9 cellular contexts compared by ENCODE assay signal in the genomic region with DNA sequence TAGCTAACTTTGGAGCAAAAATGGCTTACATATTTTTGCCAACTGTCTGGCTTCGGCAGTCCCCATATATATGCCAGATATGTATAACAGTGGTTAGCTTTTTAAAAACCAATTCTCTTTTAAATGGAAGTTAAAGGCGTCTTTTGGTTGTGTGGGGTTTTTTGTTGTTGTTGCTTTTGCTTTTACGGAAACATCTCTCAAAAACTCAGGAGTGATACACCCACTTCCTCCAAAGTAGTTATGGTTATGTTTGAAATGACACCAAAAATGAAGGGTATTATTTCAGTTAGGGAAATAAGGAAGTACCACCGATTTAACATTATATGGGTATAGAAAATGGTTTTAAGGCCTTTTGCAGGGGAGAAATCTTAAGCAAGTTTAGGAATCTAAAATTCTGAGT. TPM values are rescaled to one million over a fixed set of nuclear protein-coding genes. Genes with fewer than 3 reads are reported as not detected.
A peak's percentile ranks its signal among the peaks of the same experiment; 100 is the strongest.
DNase-seq lines count a peak whose midpoint lies in the region; ATAC-seq, FAIRE-seq and TF ChIP-seq lines count a peak whose summit lies in the region.
"Had no signal": no experiment of that assay in that cellular context is flagged by ENCODE, and none has a peak within 500 bp of the region (broad histone marks: within the 10 kb centered on the region; RNA-seq: fewer than 3 reads in every experiment).

No MANE protein-coding gene starts in this region.

- CTCF ChIA-PET in HepG2 (lab: Yijun Ruan, JAX; ENCODE audit: low intra/inter-chr PET ratio, low total read pairs): no interaction called here

- H2AFZ ChIP-seq in HepG2 (ENCODE audit: low read length): no peak overlapping the region

- H3K4me3 Mint-ChIP-seq in activated T-helper 1 cell treated with anti-CD3 and anti-CD28 coated beads, Interleukin-12 subunit alpha, Interleukin-12 subunit beta, Interleukin-2, Interleukin-4 antibody, amounts not matched to agents 30 ng/mL and 10 ng/mL and 1 ng/mL, durations not matched to agents 14 hours and 24 hours and 36 hours: peak overlapping the region; percentile 99

- H3K9me3 ChIP-seq in left ventricle myocardium inferior (replicated peaks) (no peaks in the 10 kb centered on the region), HepG2 (ENCODE audit: low read length) (no peaks in the 10 kb centered on the region), upper lobe of left lung (no peaks in the 10 kb centered on the region)

- H3K79me2 ChIP-seq in HepG2 (ENCODE audit: insufficient read depth, low read length): peaks cover 66% of the 10 kb centered on the region

- peaks cover 35% of the 10 kb centered on the region for H3K36me3 Mint-ChIP-seq in activated T-helper 1 cell treated with anti-CD3 and anti-CD28 coated beads, Interleukin-12 subunit alpha, Interleukin-12 subunit beta, Interleukin-2, Interleukin-4 antibody, amounts not matched to agents 30 ng/mL and 10 ng/mL and 1 ng/mL, durations not matched to agents 14 hours and 24 hours and 36 hours (ENCODE audit: low read depth)

- H3K9ac ChIP-seq in HepG2 (ENCODE audit: insufficient read depth, low read depth, low read length): peak overlapping the region; percentile 87

- DNase-seq in left ventricle myocardium inferior: no peak
- no peak for DNase-seq in Right ventricle myocardium superior
- DNase-seq in activated T-helper 1 cell treated with anti-CD3 and anti-CD28 coated beads, Interleukin-12 subunit alpha, Interleukin-12 subunit beta, Interleukin-2, Interleukin-4 antibody, amounts not matched to agents 30 ng/mL and 10 ng/mL and 1 ng/mL, durations not matched to agents 14 hours and 24 hours and 36 hours (ENCODE audit: low spot score): no peak
- no peak for DNase-seq in HepG2 (ENCODE audit: low spot score)
- no peak for DNase-seq in upper lobe of left lung
- DNase-seq in glomerular visceral epithelial cell (ENCODE audit: extremely low spot score): no peak
- DNase-seq in urothelium cell line (ENCODE audit: low spot score): no peak

- intact Hi-C loops in left ventricle myocardium inferior (cut with micrococcal nuclease): no loop called here
- intact Hi-C loops in Right ventricle myocardium superior (cut with DNase I): no loop called here
- intact Hi-C loops in activated T-helper 1 cell treated with anti-CD3 and anti-CD28 coated beads, Interleukin-12 subunit alpha, Interleukin-12 subunit beta, Interleukin-2, Interleukin-4 antibody, amounts not matched to agents 30 ng/mL and 10 ng/mL and 1 ng/mL, durations not matched to agents 14 hours and 24 hours and 36 hours (cut with micrococcal nuclease): no loop called here
- intact Hi-C loops in HepG2 (cut with micrococcal nuclease; ENCODE audit: unreplicated experiment): no loop called here

- POLR2A ChIA-PET in HepG2 (lab: Yijun Ruan, JAX): interaction anchor here (1.3 to 1.8 kb wide), 5 partner anchors 8 to 77 kb away, joined by 3 to 13 read pairs (median 5); partner anchors contain the start of genes FAXDC2 and GEMIN5

- TF ChIP-seq CTCF in left ventricle myocardium inferior (IDR thresholded peaks at IDR 0.05; ENCODE audit: borderline replicate concordance) (no peak), HepG2 (CRISPR knock-in tag; IDR thresholded peaks at IDR 0.05) (no peak), upper lobe of left lung (IDR thresholded peaks at IDR 0.05) (no peak)

- H3K27ac Mint-ChIP-seq in activated T-helper 1 cell treated with anti-CD3 and anti-CD28 coated beads, Interleukin-12 subunit alpha, Interleukin-12 subunit beta, Interleukin-2, Interleukin-4 antibody, amounts not matched to agents 30 ng/mL and 10 ng/mL and 1 ng/mL, durations not matched to agents 14 hours and 24 hours and 36 hours: peak overlapping the region; percentile 100

- peaks cover 65% of the 10 kb centered on the region for H3K4me1 Mint-ChIP-seq in activated T-helper 1 cell treated with anti-CD3 and anti-CD28 coated beads, Interleukin-12 subunit alpha, Interleukin-12 subunit beta, Interleukin-2, Interleukin-4 antibody, amounts not matched to agents 30 ng/mL and 10 ng/mL and 1 ng/mL, durations not matched to agents 14 hours and 24 hours and 36 hours (ENCODE audit: low read depth)

- BruUV-seq in HepG2 (replicated peaks; lab: Mats Ljungman, UMichigan): no TSS peak

- 72% methylated on average over 4 of the region's 4 CpGs for WGBS in HepG2 (ENCODE audit: low lambda C conversion rate)
- 16 to 18% methylated on average over 4 of the region's 4 CpGs for WGBS in upper lobe of left lung, 2 donors

- H4K20me1 ChIP-seq in HepG2 (ENCODE audit: insufficient read depth, low read length): peaks cover 30% of the 10 kb centered on the region

- TF ChIP-seq POLR2A in HepG2 (IDR thresholded peaks at IDR 0.05; ENCODE audit: insufficient read depth in 1 of 2, low read depth in 2 of 2, low read length in 2 of 2) (no peak), upper lobe of left lung (IDR thresholded peaks at IDR 0.05) (no peak)

- H3K27ac ChIP-seq in left ventricle myocardium inferior (replicated peaks) (peak overlapping the region; percentile 99), HepG2 (ENCODE audit: extremely low read length, insufficient read depth, low read length) (peak overlapping the region; percentile 99), upper lobe of left lung (peak overlapping the region; percentile 97 to 98 (median 98))
- H3K27ac ChIP-seq: cardiac muscle cell had no signal

- no peak for ATAC-seq in Right ventricle myocardium superior (ENCODE audit: poor library complexity)
- ATAC-seq in HepG2: no peak
- no peak for ATAC-seq in upper lobe of left lung (ENCODE audit: low FRiP score in 2 of 2)
- no peak for ATAC-seq in HG02970 (IDR thresholded peaks at IDR 0.05; ENCODE audit: low FRiP score, unreplicated experiment)

- FAIRE-seq in HepG2 (lab: Jason Lieb, UNC) (no peak), urothelium cell line (lab: Jason Lieb, UNC) (no peak)

- TF ChIP-seq RAD21 in HepG2 (CRISPR knock-in tag; IDR thresholded peaks at IDR 0.05): no peak

- in situ Hi-C loops in HepG2 (cut with HindIII; ENCODE audit: extremely low pct_ligation_motif_present, low pct_unique_long_range_greater_than_20kb): no loop called here

- H3K27me3 ChIP-seq in left ventricle myocardium inferior (ENCODE audit: low read depth) (no peaks in the 10 kb centered on the region), HepG2 (ENCODE audit: control insufficient read depth in 1 of 2, insufficient read depth in 2 of 2, low read length in 2 of 2) (peaks cover 0 to 4% of the 10 kb centered on the region in 2 experiments; a peak in 1 of 5 replicates), upper lobe of left lung (no peaks in the 10 kb centered on the region)
- H3K27me3 ChIP-seq: cardiac muscle cell had no signal

- H3K4me3 ChIP-seq in left ventricle myocardium inferior (peak overlapping the region; percentile 77), HepG2 (replicated peaks in 1 of 3; ENCODE audit: insufficient read depth in 1 of 3, low read depth in 2 of 3, low read length in 3 of 3) (peak overlapping the region; percentile 78 to 93 (median 85); a peak in 5 of 6 replicates), upper lobe of left lung (peak overlapping the region in 3 of 4 donors; percentile 77 to 89 (median 79))

- TF ChIP-seq EP300 in HepG2 (IDR thresholded peaks at IDR 0.05; ENCODE audit: low read depth in 2 of 2, low read length in 2 of 2) (no peak), HepG2 (CRISPR knock-in tag; IDR thresholded peaks at IDR 0.05; ENCODE audit: borderline replicate concordance) (no peak), upper lobe of left lung (IDR thresholded peaks at IDR 0.05) (no peak)

- no peaks in the 10 kb centered on the region for H3K9me3 Mint-ChIP-seq in activated T-helper 1 cell treated with anti-CD3 and anti-CD28 coated beads, Interleukin-12 subunit alpha, Interleukin-12 subunit beta, Interleukin-2, Interleukin-4 antibody, amounts not matched to agents 30 ng/mL and 10 ng/mL and 1 ng/mL, durations not matched to agents 14 hours and 24 hours and 36 hours

- H3K4me1 ChIP-seq in left ventricle myocardium inferior (peaks cover 61% of the 10 kb centered on the region), HepG2 (ENCODE audit: insufficient read depth, low read length) (peaks cover 53% of the 10 kb centered on the region), upper lobe of left lung (peaks cover 46 to 62% (median 55%) of the 10 kb centered on the region in 4 donors)

- peaks cover 29% of the 10 kb centered on the region for H3K36me3 ChIP-seq in left ventricle myocardium inferior
- H3K36me3 ChIP-seq in HepG2 (replicated peaks in 1 of 2; ENCODE audit: control insufficient read depth in 1 of 2, insufficient read depth in 2 of 2, low read length in 2 of 2): peaks cover 5 to 28% of the 10 kb centered on the region in 2 experiments; a peak in 4 of 5 replicates
- H3K36me3 ChIP-seq in upper lobe of left lung: peaks cover 3 to 28% (median 16%) of the 10 kb centered on the region in 4 donors

- H3K27me3 Mint-ChIP-seq in activated T-helper 1 cell treated with anti-CD3 and anti-CD28 coated beads, Interleukin-12 subunit alpha, Interleukin-12 subunit beta, Interleukin-2, Interleukin-4 antibody, amounts not matched to agents 30 ng/mL and 10 ng/mL and 1 ng/mL, durations not matched to agents 14 hours and 24 hours and 36 hours (ENCODE audit: insufficient read depth): no peaks in the 10 kb centered on the region

- peak overlapping the region; percentile 95 for H3K4me2 ChIP-seq in HepG2 (ENCODE audit: low read depth, low read length)

RNA-seq across cellular contexts. Expression of gene CNOT8, which starts 2.3 kb away (rescaled TPM):
- total RNA-seq in left ventricle myocardium inferior: 23.3 TPM
- total RNA-seq in Right ventricle myocardium superior: 26.8 TPM
- 55.7 and 60.7 TPM in 2 replicates for total RNA-seq in activated T-helper 1 cell treated with anti-CD3 and anti-CD28 coated beads, Interleukin-12 subunit alpha, Interleukin-12 subunit beta, Interleukin-2, Interleukin-4 antibody, amounts not matched to agents 30 ng/mL and 10 ng/mL and 1 ng/mL, durations not matched to agents 14 hours and 24 hours and 36 hours
- total RNA-seq in HepG2 (2016; rRNA removed; fragmentation: Illumina TruSeq; extraction: Trizol): 37.1 and 50.3 TPM in 2 replicates
- 8.5 and 9.5 TPM in 2 replicates for total RNA-seq in HepG2 (2016; cell fraction: cytosol; rRNA removed; fragmentation: Illumina TruSeq; extraction: Trizol; ENCODE audit: low read depth)
- 38.6 and 50.3 TPM in 2 replicates for total RNA-seq in HepG2 (2016; cell fraction: insoluble cytoplasmic fraction; rRNA removed; fragmentation: Illumina TruSeq; extraction: Trizol)
- 21.9 and 23.8 TPM in 2 replicates for total RNA-seq in HepG2 (2016; cell fraction: membrane; rRNA removed; fragmentation: Illumina TruSeq; extraction: Trizol)
- total RNA-seq in HepG2 (2016; cell fraction: nucleus; rRNA removed; fragmentation: Illumina TruSeq; extraction: Trizol): 27.1 and 28.0 TPM in 2 replicates
- 63.8 and 74.9 TPM in 2 replicates for polyA plus RNA-seq in HepG2 (2011; rRNA removed)
- polyA plus RNA-seq in HepG2 (2011; cell fraction: cytosol; rRNA removed): 63.2 and 67.0 TPM in 2 replicates
- polyA plus RNA-seq in HepG2 (2011; cell fraction: nucleus; rRNA removed): 46.3 and 57.5 TPM in 2 replicates
- polyA plus RNA-seq in HepG2 (2012): 54.8 and 56.2 TPM in 2 replicates
- polyA plus RNA-seq in HepG2 (2016; cell fraction: cytosol; fragmentation: Illumina TruSeq; extraction: Trizol; ENCODE audit: low read depth): 4.1 and 5.1 TPM in 2 replicates
- polyA plus RNA-seq in HepG2 (2016; cell fraction: insoluble cytoplasmic fraction; fragmentation: Illumina TruSeq; extraction: Trizol; ENCODE audit: low read depth): 41.9 and 42.7 TPM in 2 replicates
- 12.2 and 12.5 TPM in 2 replicates for polyA plus RNA-seq in HepG2 (2016; cell fraction: membrane; fragmentation: Illumina TruSeq; extraction: Trizol; ENCODE audit: low read depth)
- polyA plus RNA-seq in HepG2 (2016; cell fraction: nucleus; fragmentation: Illumina TruSeq; extraction: Trizol; ENCODE audit: insufficient read depth, low read depth): 48.0 and 49.6 TPM in 2 replicates
- polyA minus RNA-seq in HepG2 (2011; rRNA and poly(A)+ RNA removed; ENCODE audit: low replicate concordance): 31.6 and 52.4 TPM in 2 replicates
- 51.4 and 54.3 TPM in 2 replicates for polyA minus RNA-seq in HepG2 (2011; cell fraction: cytosol; rRNA and poly(A)+ RNA removed)
- polyA minus RNA-seq in HepG2 (2011; cell fraction: nucleus; rRNA and poly(A)+ RNA removed): 35.0 and 39.0 TPM in 2 replicates
- total RNA-seq in upper lobe of left lung: 100 to 1,000 TPM in 1 of 6 donors, 10 to 100 TPM in 5; 54.5 to 189 (median 87.6) TPM

RNA-seq across cellular contexts. Expression of gene FAXDC2, which starts 10.4 kb away (rescaled TPM):
- total RNA-seq in left ventricle myocardium inferior: 23.5 TPM
- total RNA-seq in Right ventricle myocardium superior: 24.1 TPM
- total RNA-seq in activated T-helper 1 cell treated with anti-CD3 and anti-CD28 coated beads, Interleukin-12 subunit alpha, Interleukin-12 subunit beta, Interleukin-2, Interleukin-4 antibody, amounts not matched to agents 30 ng/mL and 10 ng/mL and 1 ng/mL, durations not matched to agents 14 hours and 24 hours and 36 hours: not detected in 2 replicates
- 3.0 and 4.7 TPM in 2 replicates for total RNA-seq in HepG2 (2016; rRNA removed; fragmentation: Illumina TruSeq; extraction: Trizol)
- 1.3 and 1.5 TPM in 2 replicates for total RNA-seq in HepG2 (2016; cell fraction: cytosol; rRNA removed; fragmentation: Illumina TruSeq; extraction: Trizol; ENCODE audit: low read depth)
- 4.3 and 5.0 TPM in 2 replicates for total RNA-seq in HepG2 (2016; cell fraction: insoluble cytoplasmic fraction; rRNA removed; fragmentation: Illumina TruSeq; extraction: Trizol)
- total RNA-seq in HepG2 (2016; cell fraction: membrane; rRNA removed; fragmentation: Illumina TruSeq; extraction: Trizol): 3.5 and 4.3 TPM in 2 replicates
- total RNA-seq in HepG2 (2016; cell fraction: nucleus; rRNA removed; fragmentation: Illumina TruSeq; extraction: Trizol): 5.5 and 5.8 TPM in 2 replicates
- polyA plus RNA-seq in HepG2 (2011; rRNA removed): 49.5 and 58.8 TPM in 2 replicates
- 41.5 and 43.5 TPM in 2 replicates for polyA plus RNA-seq in HepG2 (2011; cell fraction: cytosol; rRNA removed)
- 45.2 and 57.4 TPM in 2 replicates for polyA plus RNA-seq in HepG2 (2011; cell fraction: nucleus; rRNA removed)
- polyA plus RNA-seq in HepG2 (2012): 27.6 and 33.1 TPM in 2 replicates
- 1.3 and 1.9 TPM in 2 replicates for polyA plus RNA-seq in HepG2 (2016; cell fraction: cytosol; fragmentation: Illumina TruSeq; extraction: Trizol; ENCODE audit: low read depth)
- 3.7 and 4.2 TPM in 2 replicates for polyA plus RNA-seq in HepG2 (2016; cell fraction: insoluble cytoplasmic fraction; fragmentation: Illumina TruSeq; extraction: Trizol; ENCODE audit: low read depth)
- 3.9 and 4.0 TPM in 2 replicates for polyA plus RNA-seq in HepG2 (2016; cell fraction: membrane; fragmentation: Illumina TruSeq; extraction: Trizol; ENCODE audit: low read depth)
- polyA plus RNA-seq in HepG2 (2016; cell fraction: nucleus; fragmentation: Illumina TruSeq; extraction: Trizol; ENCODE audit: insufficient read depth, low read depth): 6.6 and 7.0 TPM in 2 replicates
- polyA minus RNA-seq in HepG2 (2011; rRNA and poly(A)+ RNA removed; ENCODE audit: low replicate concordance): 0.05 and 101 TPM in 2 replicates
- 23.1 and 27.3 TPM in 2 replicates for polyA minus RNA-seq in HepG2 (2011; cell fraction: cytosol; rRNA and poly(A)+ RNA removed)
- 39.9 and 40.4 TPM in 2 replicates for polyA minus RNA-seq in HepG2 (2011; cell fraction: nucleus; rRNA and poly(A)+ RNA removed)
- total RNA-seq in upper lobe of left lung: 100 to 1,000 TPM in 1 of 6 donors, 10 to 100 TPM in 5; 41.7 to 147 (median 60.2) TPM
